ENCODE assay signal across 20 cellular contexts in genomic region chr3:192655040-192655439, GRCh38.
DNase-seq lines count a peak whose midpoint lies in the region; ATAC-seq, FAIRE-seq and TF ChIP-seq lines count a peak whose summit lies in the region.
"Had no signal": no experiment of that assay in that cellular context is flagged by ENCODE, and none has a peak within 500 bp of the region (broad histone marks: within the 10 kb centered on the region; RNA-seq: fewer than 3 reads in every experiment).

No MANE protein-coding gene starts in this region.

- H3K36me3 ChIP-seq in heart left ventricle, result no peaks in the 10 kb centered on the region
- H3K36me3 ChIP-seq: BLaER1 treated with 17β-estradiol and CSF1 and Interleukin-3, amounts not matched to agents 10 nM and 100 nM had no signal

- 38 to 57% (median 44%) methylated on average over 1 of the region's 1 CpG for WGBS in heart left ventricle, 4 donors

- FAIRE-seq in GM12891 (lab: Jason Lieb, UNC), result no peak
- FAIRE-seq: HepG2 had no signal

- TF ChIP-seq POLR2A in GM12891 (IDR thresholded peaks at IDR 0.05; ENCODE audit: low read depth, low read length) (no peak), heart left ventricle (IDR thresholded peaks at IDR 0.05) (no peak)

- DNase-seq in GM12891 (ENCODE audit: insufficient read length, low spot score) (no peak), heart left ventricle (no peak), left ventricle myocardium superior (no peak), HK-2 (ENCODE audit: unreplicated experiment) (no peak), AG08396 (ENCODE audit: low spot score) (no peak), NCI-H748 treated with DMSO at 0.1 percent for 48 hours (lab: John Stamatoyannopoulos, UW) (no peak)
- DNase-seq: 8988T; Calu3; CD8-positive, alpha-beta T cell; DMS79 treated with DMSO at 0.1 percent for 48 hours; GF-D8; GOT3; H7; HFFc6; KBM-7 had no signal

- no peaks in the 10 kb centered on the region for H3K9me3 ChIP-seq in heart left ventricle
- H3K9me3 ChIP-seq: BLaER1 treated with 17β-estradiol and CSF1 and Interleukin-3, amounts not matched to agents 10 nM and 100 nM had no signal

- H3K4me3 ChIP-seq in heart left ventricle, result no peak overlapping the region
- H3K4me3 ChIP-seq: BLaER1 treated with 17β-estradiol and CSF1 and Interleukin-3, amounts not matched to agents 10 nM and 100 nM had no signal

- no peak for TF ChIP-seq CTCF in heart left ventricle (IDR thresholded peaks at IDR 0.05)

- no peaks in the 10 kb centered on the region for H3K27me3 ChIP-seq in heart left ventricle
- H3K27me3 ChIP-seq: BLaER1 treated with 17β-estradiol and CSF1 and Interleukin-3, amounts not matched to agents 10 nM and 100 nM had no signal

- intact Hi-C loops in heart left ventricle (cut with DNase I), result loop anchor here in 4 of 10 donors (2.0 to 10.0 kb wide), 5 partner anchors 18 to 460 kb away; partner anchors contain the start of gene FGF12 (in 2 of the 4)
- intact Hi-C loops in left ventricle myocardium superior (cut with micrococcal nuclease), result no loop called here

- H3K4me1 ChIP-seq in heart left ventricle, result peaks cover 0 to 35% (median 4%) of the 10 kb centered on the region in 12 donors

- ATAC-seq in HG03159 (IDR thresholded peaks at IDR 0.05; ENCODE audit: unreplicated experiment) (peak; percentile 73), heart left ventricle (peak; percentile 60 to 81 (median 74)), left ventricle myocardium superior (peak; percentile 73), GM18858 (IDR thresholded peaks at IDR 0.05; ENCODE audit: unreplicated experiment) (no peak)
- ATAC-seq: CD8-positive, alpha-beta T cell; HCT116; HepG2 had no signal

- H3K27ac ChIP-seq in heart left ventricle, result peak overlapping the region in 10 of 12 donors; percentile 17 to 82 (median 64)
- H3K27ac ChIP-seq: BLaER1 treated with 17β-estradiol and CSF1 and Interleukin-3, amounts not matched to agents 10 nM and 100 nM had no signal

TF ChIP-seq in GM12891, 5 proteins besides CTCF, POLR2A, EP300 and RAD21:
- TF ChIP-seq SPI1 (IDR thresholded peaks at IDR 0.05; ENCODE audit: low read depth, low read length) (0 out of 2 replicates have a peak, but pooled peaks have one; percentile 10), PAX5 (IDR thresholded peaks at IDR 0.05; ENCODE audit: insufficient read depth, low read length, severe bottlenecking) (no peak)
